Comparison of ENCODE assay signal across 14 cellular contexts in genomic region chr7:134834689-134835462, GRCh38. TPM values are rescaled to one million over a fixed set of nuclear protein-coding genes. Genes with fewer than 3 reads are reported as not detected.
A peak's percentile ranks its signal among the peaks of the same experiment; 100 is the strongest.
DNase-seq lines count a peak whose midpoint lies in the region; ATAC-seq and TF ChIP-seq lines count a peak whose summit lies in the region.
"Had no signal": no experiment of that assay in that cellular context is flagged by ENCODE, and none has a peak within 500 bp of the region (broad histone marks: within the 10 kb centered on the region; RNA-seq: fewer than 3 reads in every experiment).

No MANE protein-coding gene starts in this region.

- no peaks in the 10 kb centered on the region for H3K36me3 ChIP-seq in stomach

- H3K4me3 ChIP-seq in stomach, result no peak overlapping the region

- no peaks in the 10 kb centered on the region for H3K27me3 Mint-ChIP-seq in activated naive CD4-positive, alpha-beta T cell treated with anti-CD3 and anti-CD28 coated beads for 36 hours (ENCODE audit: low read depth)
- H3K27me3 Mint-ChIP-seq: stimulated activated naive CD8-positive, alpha-beta T cell treated with anti-CD3 and anti-CD28 coated beads, Interleukin-15, Interleukin-2, amounts not matched to agents 100 ng/mL and 50 ng/mL, for 24 hours had no signal

- CTCF ChIA-PET in activated naive CD4-positive, alpha-beta T cell treated with anti-CD3 and anti-CD28 coated beads for 36 hours (lab: Charles Lee), result interaction anchor here (0.9 kb wide), 1 partner anchor 111 kb away, joined by 3 read pairs; no protein-coding TSS in a partner anchor

- H3K27ac ChIP-seq in stomach, result peak overlapping the region in 4 of 5 donors; percentile 66 to 89 (median 72)

- H3K4me3 Mint-ChIP-seq in activated naive CD4-positive, alpha-beta T cell treated with anti-CD3 and anti-CD28 coated beads for 36 hours, result no peak overlapping the region
- H3K4me3 Mint-ChIP-seq: natural killer cell; stimulated activated naive CD8-positive, alpha-beta T cell treated with anti-CD3 and anti-CD28 coated beads, Interleukin-15, Interleukin-2, amounts not matched to agents 100 ng/mL and 50 ng/mL, for 24 hours had no signal

- H3K27me3 ChIP-seq in stomach, result no peaks in the 10 kb centered on the region

- H3K27ac Mint-ChIP-seq in activated naive CD4-positive, alpha-beta T cell treated with anti-CD3 and anti-CD28 coated beads for 36 hours, result no peak overlapping the region
- H3K27ac Mint-ChIP-seq: natural killer cell; stimulated activated naive CD8-positive, alpha-beta T cell treated with anti-CD3 and anti-CD28 coated beads, Interleukin-15, Interleukin-2, amounts not matched to agents 100 ng/mL and 50 ng/mL, for 24 hours had no signal

- WGBS in stomach, 5 donors, result 48 to 61% (median 55%) methylated on average over 3 of the region's 3 CpGs

- no peak for TF ChIP-seq EP300 in stomach (IDR thresholded peaks at IDR 0.05)

- intact Hi-C loops in stomach (cut with DNase I; ENCODE audit: low total_unique reads), result no loop called here
- intact Hi-C loops in activated naive CD4-positive, alpha-beta T cell treated with anti-CD3 and anti-CD28 coated beads for 36 hours (cut with micrococcal nuclease), result no loop called here

- no peaks in the 10 kb centered on the region for H3K36me3 Mint-ChIP-seq in activated naive CD4-positive, alpha-beta T cell treated with anti-CD3 and anti-CD28 coated beads for 36 hours (ENCODE audit: low read depth)
- H3K36me3 Mint-ChIP-seq: natural killer cell had no signal

- no peak for TF ChIP-seq POLR2A in stomach (IDR thresholded peaks at IDR 0.05)

- TF ChIP-seq CTCF in stomach (IDR thresholded peaks at IDR 0.05), result no peak

- no peaks in the 10 kb centered on the region for H3K9me3 Mint-ChIP-seq in activated naive CD4-positive, alpha-beta T cell treated with anti-CD3 and anti-CD28 coated beads for 36 hours
- H3K9me3 Mint-ChIP-seq: natural killer cell; stimulated activated naive CD8-positive, alpha-beta T cell treated with anti-CD3 and anti-CD28 coated beads, Interleukin-15, Interleukin-2, amounts not matched to agents 100 ng/mL and 50 ng/mL, for 24 hours had no signal

- H3K4me1 Mint-ChIP-seq in activated naive CD4-positive, alpha-beta T cell treated with anti-CD3 and anti-CD28 coated beads for 36 hours (ENCODE audit: low read depth), result no peaks in the 10 kb centered on the region
- H3K4me1 Mint-ChIP-seq: natural killer cell had no signal

- DNase-seq in M059J (ENCODE audit: low read depth) (peak; percentile 53), dermis microvascular lymphatic vessel endothelial cell (ENCODE audit: low read depth in 2 of 2) (peak; percentile 73 to 81), kidney tubule cell (ENCODE audit: low spot score) (peak; percentile 29), stomach (no peak), NCI-H526 (lab: John Stamatoyannopoulos, UW) (no peak), T1000 (lab: John Stamatoyannopoulos, UW) (no peak)
- DNase-seq in activated naive CD4-positive, alpha-beta T cell treated with anti-CD3 and anti-CD28 coated beads for 36 hours, result no peak
- DNase-seq: activated T-cell treated with anti-CD3 and anti-CD28 coated beads for 4 hours; hypothalamus; natural killer cell; NCI-H146; stimulated activated CD4-positive, alpha-beta T cell treated with anti-CD3 and anti-CD28 coated beads, Interleukin-1b, Interleukin-23, amount 100 ng/mL, for 48 hours had no signal

- no peaks in the 10 kb centered on the region for H3K9me3 ChIP-seq in stomach

- ATAC-seq in GM18909 (IDR thresholded peaks at IDR 0.05; ENCODE audit: poor library complexity, unreplicated experiment), result no peak
- ATAC-seq: natural killer cell had no signal

- peaks cover 0 to 65% (median 20%) of the 10 kb centered on the region in 4 donors for H3K4me1 ChIP-seq in stomach

RNA-seq across cellular contexts. Expression of gene CALD1, which starts 55.4 kb away (rescaled TPM):
- 243 and 296 TPM in 2 replicates for total RNA-seq in M059J (2014; rRNA removed; shearing (Covaris generic))
- total RNA-seq in dermis microvascular lymphatic vessel endothelial cell (229 and 313 TPM in 2 replicates), stomach (1,000 to 10,000 TPM in 1 of 5 donors, 100 to 1,000 TPM in 4; 300 to 1,007 (median 620) TPM)
- polyA plus RNA-seq in stomach, result 100 to 1,000 TPM; 146 to 179 (median 172) TPM
- total RNA-seq in activated naive CD4-positive, alpha-beta T cell treated with anti-CD3 and anti-CD28 coated beads for 36 hours, result under 1 TPM; 0.42 to 0.62 TPM

Comparison
In these comparisons a context has a peak if more than half of its experiments do, and no peak if none do; other contexts are left out.
1. DNase-seq: peak in M059J (single experiment), dermis microvascular lymphatic vessel endothelial cell (2 of 2) and kidney tubule cell (single experiment); none in stomach (single experiment), NCI-H526 (0 of 2), activated naive CD4-positive, alpha-beta T cell treated with anti-CD3 and anti-CD28 coated beads for 36 hours (single experiment) and T1000 (single experiment).
2. RNA of gene CALD1, which starts 55.4 kb away (total RNA-seq): 300 to 1,007 TPM in stomach, 243 to 296 TPM in M059J and 229 to 313 TPM in dermis microvascular lymphatic vessel endothelial cell; 0.42 to 0.62 TPM in activated naive CD4-positive, alpha-beta T cell treated with anti-CD3 and anti-CD28 coated beads for 36 hours; every median in the first group is over 100 times any median in the second.